2 cellular contexts compared by ENCODE assay signal in the genomic region with DNA sequence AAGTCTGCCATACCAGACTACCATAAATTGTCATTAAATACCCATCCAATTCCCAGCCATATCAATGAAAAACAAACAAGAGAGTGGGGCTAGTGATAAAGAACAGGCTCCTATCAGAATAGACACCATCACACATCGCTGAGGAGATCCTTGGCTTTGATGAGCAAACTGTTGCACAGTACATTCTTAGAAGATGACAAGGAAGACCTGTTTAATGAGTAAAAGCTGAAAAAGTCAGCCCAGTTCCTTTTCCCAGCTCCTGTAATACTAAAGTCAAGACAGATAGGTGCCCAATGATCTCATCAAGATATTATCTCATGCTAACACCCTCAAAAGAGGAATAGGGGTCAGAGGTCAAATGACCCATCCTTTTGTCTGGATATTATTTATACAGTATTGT.
TF ChIP-seq lines count a peak whose summit lies in the region.

No MANE protein-coding gene starts in this region.

TF ChIP-seq in SK-N-SH, 30 proteins besides CTCF, POLR2A, EP300 and RAD21 (continued from another document):
- TF ChIP-seq, protein P1, sequence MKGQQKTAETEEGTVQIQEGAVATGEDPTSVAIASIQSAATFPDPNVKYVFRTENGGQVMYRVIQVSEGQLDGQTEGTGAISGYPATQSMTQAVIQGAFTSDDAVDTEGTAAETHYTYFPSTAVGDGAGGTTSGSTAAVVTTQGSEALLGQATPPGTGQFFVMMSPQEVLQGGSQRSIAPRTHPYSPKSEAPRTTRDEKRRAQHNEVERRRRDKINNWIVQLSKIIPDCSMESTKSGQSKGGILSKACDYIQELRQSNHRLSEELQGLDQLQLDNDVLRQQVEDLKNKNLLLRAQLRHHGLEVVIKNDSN (IDR thresholded peaks at IDR 0.05; ENCODE audit: borderline replicate concordance, low read depth) = no peak
- TF ChIP-seq RFX5 (IDR thresholded peaks at IDR 0.05; ENCODE audit: low read length) = no peak
- TF ChIP-seq, protein P2, sequence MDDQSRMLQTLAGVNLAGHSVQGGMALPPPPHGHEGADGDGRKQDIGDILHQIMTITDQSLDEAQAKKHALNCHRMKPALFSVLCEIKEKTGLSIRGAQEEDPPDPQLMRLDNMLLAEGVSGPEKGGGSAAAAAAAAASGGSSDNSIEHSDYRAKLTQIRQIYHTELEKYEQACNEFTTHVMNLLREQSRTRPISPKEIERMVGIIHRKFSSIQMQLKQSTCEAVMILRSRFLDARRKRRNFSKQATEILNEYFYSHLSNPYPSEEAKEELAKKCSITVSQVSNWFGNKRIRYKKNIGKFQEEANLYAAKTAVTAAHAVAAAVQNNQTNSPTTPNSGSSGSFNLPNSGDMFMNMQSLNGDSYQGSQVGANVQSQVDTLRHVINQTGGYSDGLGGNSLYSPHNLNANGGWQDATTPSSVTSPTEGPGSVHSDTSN (IDR thresholded peaks at IDR 0.05) = peak; percentile 35; the same call in 1 of the 2 replicates

TF ChIP-seq in SK-N-SH treated with all-trans-retinoic acid at 6 μM for 48 hours, 23 proteins besides CTCF, POLR2A, EP300 and RAD21 (continued from another document):
- TF ChIP-seq, protein P3, sequence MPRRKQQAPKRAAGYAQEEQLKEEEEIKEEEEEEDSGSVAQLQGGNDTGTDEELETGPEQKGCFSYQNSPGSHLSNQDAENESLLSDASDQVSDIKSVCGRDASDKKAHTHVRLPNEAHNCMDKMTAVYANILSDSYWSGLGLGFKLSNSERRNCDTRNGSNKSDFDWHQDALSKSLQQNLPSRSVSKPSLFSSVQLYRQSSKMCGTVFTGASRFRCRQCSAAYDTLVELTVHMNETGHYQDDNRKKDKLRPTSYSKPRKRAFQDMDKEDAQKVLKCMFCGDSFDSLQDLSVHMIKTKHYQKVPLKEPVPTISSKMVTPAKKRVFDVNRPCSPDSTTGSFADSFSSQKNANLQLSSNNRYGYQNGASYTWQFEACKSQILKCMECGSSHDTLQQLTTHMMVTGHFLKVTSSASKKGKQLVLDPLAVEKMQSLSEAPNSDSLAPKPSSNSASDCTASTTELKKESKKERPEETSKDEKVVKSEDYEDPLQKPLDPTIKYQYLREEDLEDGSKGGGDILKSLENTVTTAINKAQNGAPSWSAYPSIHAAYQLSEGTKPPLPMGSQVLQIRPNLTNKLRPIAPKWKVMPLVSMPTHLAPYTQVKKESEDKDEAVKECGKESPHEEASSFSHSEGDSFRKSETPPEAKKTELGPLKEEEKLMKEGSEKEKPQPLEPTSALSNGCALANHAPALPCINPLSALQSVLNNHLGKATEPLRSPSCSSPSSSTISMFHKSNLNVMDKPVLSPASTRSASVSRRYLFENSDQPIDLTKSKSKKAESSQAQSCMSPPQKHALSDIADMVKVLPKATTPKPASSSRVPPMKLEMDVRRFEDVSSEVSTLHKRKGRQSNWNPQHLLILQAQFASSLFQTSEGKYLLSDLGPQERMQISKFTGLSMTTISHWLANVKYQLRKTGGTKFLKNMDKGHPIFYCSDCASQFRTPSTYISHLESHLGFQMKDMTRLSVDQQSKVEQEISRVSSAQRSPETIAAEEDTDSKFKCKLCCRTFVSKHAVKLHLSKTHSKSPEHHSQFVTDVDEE (CRISPR knock-in tag; IDR thresholded peaks at IDR 0.05) = no peak
- TF ChIP-seq ISL1 (CRISPR knock-in tag; IDR thresholded peaks at IDR 0.05) (no peak; the same call in 1 of the 2 replicates), RARB (CRISPR knock-in tag; IDR thresholded peaks at IDR 0.05) (no peak), ZFP30 (CRISPR knock-in tag; IDR thresholded peaks at IDR 0.05) (no peak), PPARA (CRISPR knock-in tag; IDR thresholded peaks at IDR 0.05; ENCODE audit: borderline replicate concordance) (no peak), ZFP3 (CRISPR knock-in tag; IDR thresholded peaks at IDR 0.05) (no peak), ZNF70 (CRISPR knock-in tag; IDR thresholded peaks at IDR 0.05) (no peak)
